20 cellular contexts compared by ENCODE assay signal in the genomic region with DNA sequence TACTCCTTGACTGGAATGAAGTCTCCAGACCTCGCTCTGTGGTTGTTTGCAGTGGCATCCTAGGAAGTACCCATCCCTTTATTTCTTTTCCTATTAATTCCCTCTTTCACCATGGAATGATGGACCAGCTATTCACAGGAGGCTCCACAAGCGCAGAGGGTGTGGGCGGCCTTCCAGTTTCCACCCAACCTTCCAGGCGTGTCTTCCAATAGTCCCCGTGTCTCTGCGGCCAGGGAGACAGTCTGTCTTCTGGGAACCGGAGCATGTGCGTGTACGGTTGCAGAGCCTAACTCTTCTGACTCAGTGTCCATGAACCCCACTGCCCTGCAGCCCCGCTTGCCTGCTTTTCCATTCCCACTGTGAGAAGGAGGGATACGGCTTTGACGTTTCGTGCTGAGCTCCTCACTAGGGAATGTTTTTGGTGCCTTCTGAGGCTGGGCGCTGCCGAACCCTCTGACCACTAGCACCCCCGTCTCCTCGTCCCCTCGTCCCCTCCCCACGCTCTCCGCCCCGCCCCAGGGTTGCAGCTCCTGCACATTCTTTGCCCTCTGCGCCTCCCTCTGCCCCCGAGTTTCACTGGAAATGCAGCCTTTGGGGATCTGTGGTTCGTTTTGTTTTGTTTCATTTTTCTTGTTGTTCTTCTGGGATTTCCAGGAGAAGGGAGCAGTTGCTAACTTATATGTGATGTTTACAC. TPM values are rescaled to one million over a fixed set of nuclear protein-coding genes. Genes with fewer than 3 reads are reported as not detected.
"Had no signal": no experiment of that assay in that cellular context is flagged by ENCODE, and none has a peak within 500 bp of the region (broad histone marks: within the 10 kb centered on the region; RNA-seq: fewer than 3 reads in every experiment).

No MANE protein-coding gene starts in this region.

- DNase-seq: activated CD4-positive, alpha-beta memory T cell treated with anti-CD3 and anti-CD28 coated beads for 36 hours; activated T-cell treated with anti-CD3 and anti-CD28 coated beads, Interleukin-2, amount 50 U/mL, for 24 hours; central memory CD4-positive, alpha-beta T cell; colonic mucosa; esophagus squamous epithelium; heart left ventricle; left cardiac atrium; mucosa of descending colon; naive thymus-derived CD4-positive, alpha-beta T cell; stimulated activated CD4-positive, alpha-beta T cell treated with anti-CD3 and anti-CD28 coated beads, Interleukin-15, amount 100 ng/mL, for 24 hours; stimulated activated CD4-positive, alpha-beta T cell treated with anti-CD3 and anti-CD28 coated beads, Interleukin-4, amount 100 ng/mL, for 24 hours; stimulated activated naive CD4-positive, alpha-beta T cell; T-helper 17 cell; upper lobe of right lung; WERI-Rb-1 had no signal

- H3K27ac ChIP-seq: colonic mucosa, esophagus squamous epithelium, heart left ventricle, neutrophil, upper lobe of right lung, WERI-Rb-1 had no signal

- H3K9me3 ChIP-seq: colonic mucosa, esophagus squamous epithelium, heart left ventricle, mucosa of descending colon, neutrophil, upper lobe of right lung had no signal

- H3K4me1 ChIP-seq: colonic mucosa, heart left ventricle, upper lobe of right lung had no signal

- H3K4me3 ChIP-seq: colonic mucosa, mucosa of descending colon, upper lobe of right lung had no signal

- H3K36me3 ChIP-seq: colonic mucosa, esophagus squamous epithelium, heart left ventricle, neutrophil, upper lobe of right lung, WERI-Rb-1 had no signal

RNA-seq across cellular contexts. Expression of gene FAM3B, which starts 26.3 kb away (rescaled TPM):
- total RNA-seq: activated CD4-positive, alpha-beta memory T cell treated with anti-CD3 and anti-CD28 coated beads for 36 hours; activated naive CD4-positive, alpha-beta T cell treated with anti-CD3 and anti-CD28 coated beads, Interleukin-2, amount 50 U/mL, for 72 hours; frontal cortex; lung microvascular endothelial cell; naive thymus-derived CD4-positive, alpha-beta T cell; skeletal muscle tissue; T-helper 17 cell had no signal
